ENCODE assay signal across 22 cellular contexts in genomic region chr4:62161446-62161845, GRCh38.
DNase-seq lines count a peak whose midpoint lies in the region; FAIRE-seq and TF ChIP-seq lines count a peak whose summit lies in the region.
"Had no signal": no experiment of that assay in that cellular context is flagged by ENCODE, and none has a peak within 500 bp of the region (broad histone marks: within the 10 kb centered on the region; RNA-seq: fewer than 3 reads in every experiment).

No MANE protein-coding gene starts in this region.

- DNase-seq in D721Med (ENCODE audit: insufficient read length, low spot score), result no peak
- peak; percentile 89 for DNase-seq in NCI-H82 treated with DMSO at 0.1 percent for 48 hours (lab: John Stamatoyannopoulos, UW; ENCODE audit: unreplicated experiment)
- no peak for DNase-seq in bronchial epithelial cell (ENCODE audit: low read depth)
- no peak for DNase-seq in mesothelial cell of epicardium (ENCODE audit: low spot score in 2 of 2, unreplicated experiment in 2 of 2)
- DNase-seq in progenitor cell of endocrine pancreas (ENCODE audit: low spot score, unreplicated experiment), result no peak
- no peak for DNase-seq in mucosa of gallbladder (ENCODE audit: low spot score)
- DNase-seq: AML-193; CD4-positive, alpha-beta T cell; CD8-positive, alpha-beta memory T cell; DMS53; DMS79 treated with DMSO at 0.1 percent for 48 hours; GF-D8; GOT3; HFFc6 had no signal

- H3K4me3 Mint-ChIP-seq in mesothelial cell of epicardium (no peak overlapping the region), progenitor cell of endocrine pancreas (ENCODE audit: low read depth) (no peak overlapping the region)
- H3K4me3 Mint-ChIP-seq: CD14-positive monocyte; CD4-positive, alpha-beta T cell; CD8-positive, alpha-beta memory T cell; HFFc6 had no signal

- peaks cover 4% of the 10 kb centered on the region for H3K36me3 Mint-ChIP-seq in mesothelial cell of epicardium
- H3K36me3 Mint-ChIP-seq in progenitor cell of endocrine pancreas (ENCODE audit: insufficient read depth), result no peaks in the 10 kb centered on the region
- H3K36me3 Mint-ChIP-seq: CD14-positive monocyte; CD8-positive, alpha-beta memory T cell had no signal

- H3K27me3 Mint-ChIP-seq in mesothelial cell of epicardium (ENCODE audit: low read depth), result no peaks in the 10 kb centered on the region
- H3K27me3 Mint-ChIP-seq in progenitor cell of endocrine pancreas, result no peaks in the 10 kb centered on the region
- H3K27me3 Mint-ChIP-seq: CD4-positive, alpha-beta T cell; CD8-positive, alpha-beta memory T cell had no signal

- no peaks in the 10 kb centered on the region for H3K27me3 ChIP-seq in bronchial epithelial cell (ENCODE audit: control insufficient read depth, insufficient read depth, low read length)
- H3K27me3 ChIP-seq: BE2C; BLaER1 treated with 17β-estradiol and CSF1 and Interleukin-3, amounts not matched to agents 10 nM and 100 nM had no signal

- FAIRE-seq in D721Med (lab: Jason Lieb, UNC) (peak; percentile 97), bronchial epithelial cell (lab: Jason Lieb, UNC) (peak; percentile 58)
- FAIRE-seq: A204.1, GM12891, GM18507, H54 had no signal

- no peaks in the 10 kb centered on the region for H3K36me3 ChIP-seq in bronchial epithelial cell (ENCODE audit: control insufficient read depth, insufficient read depth, low read length)
- H3K36me3 ChIP-seq: BE2C; BLaER1 treated with 17β-estradiol and CSF1 and Interleukin-3, amounts not matched to agents 10 nM and 100 nM; HAP-1 had no signal

- H3K4me3 ChIP-seq in bronchial epithelial cell (ENCODE audit: low read depth, low read length), result no peak overlapping the region
- H3K4me3 ChIP-seq: BLaER1 treated with 17β-estradiol and CSF1 and Interleukin-3, amounts not matched to agents 10 nM and 100 nM; HAP-1 had no signal

- peaks cover 24% of the 10 kb centered on the region for H3K9me3 Mint-ChIP-seq in mesothelial cell of epicardium
- H3K9me3 Mint-ChIP-seq in progenitor cell of endocrine pancreas (ENCODE audit: low read depth), result peaks cover 8% of the 10 kb centered on the region

- H3K4me1 Mint-ChIP-seq in mesothelial cell of epicardium (peaks cover 15% of the 10 kb centered on the region), progenitor cell of endocrine pancreas (ENCODE audit: low read depth) (no peaks in the 10 kb centered on the region)
- H3K4me1 Mint-ChIP-seq: CD14-positive monocyte; CD8-positive, alpha-beta memory T cell had no signal

- TF ChIP-seq CTCF in D721Med (IDR thresholded peaks at IDR 0.05; ENCODE audit: insufficient read depth, missing control alignments) (no peak), bronchial epithelial cell (IDR thresholded peaks at IDR 0.05; ENCODE audit: insufficient read depth, low read length, severe bottlenecking) (no peak), mesothelial cell of epicardium (IDR thresholded peaks at IDR 0.05; ENCODE audit: unreplicated experiment) (no peak), progenitor cell of endocrine pancreas (IDR thresholded peaks at IDR 0.05; ENCODE audit: unreplicated experiment) (no peak)

- H3K27ac Mint-ChIP-seq in mesothelial cell of epicardium, result no peak overlapping the region
- no peak overlapping the region for H3K27ac Mint-ChIP-seq in progenitor cell of endocrine pancreas
- H3K27ac Mint-ChIP-seq: CD14-positive monocyte; CD4-positive, alpha-beta T cell; CD8-positive, alpha-beta memory T cell; HFFc6 had no signal
